ENCODE assay signal across 1 cellular context in the genomic region with DNA sequence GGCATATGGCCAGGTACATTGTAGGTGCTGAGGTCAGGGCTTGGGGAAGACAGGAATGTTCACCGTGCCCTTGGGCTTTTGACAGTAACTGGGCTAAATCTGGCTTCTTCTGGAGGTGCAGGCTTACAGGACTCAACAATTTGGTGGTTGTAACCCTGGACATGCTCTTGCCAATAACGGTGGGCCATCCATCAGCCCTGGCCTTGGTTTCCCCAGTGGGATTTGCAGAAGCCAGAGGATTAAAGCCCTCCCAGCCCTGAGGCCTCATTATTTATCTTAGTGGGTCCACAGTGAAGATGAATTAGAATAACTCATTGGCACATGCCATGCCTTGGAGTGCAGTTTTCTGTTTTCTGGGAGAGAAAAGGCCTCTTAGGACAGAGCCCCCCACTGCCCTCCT.
TF ChIP-seq lines count a peak whose summit lies in the region.

No MANE protein-coding gene starts in this region.

TF ChIP-seq in SK-N-SH treated with all-trans-retinoic acid at 6 μM for 48 hours, 23 proteins besides CTCF, POLR2A, EP300 and RAD21 (continued from another document):
- TF ChIP-seq, protein P1, sequence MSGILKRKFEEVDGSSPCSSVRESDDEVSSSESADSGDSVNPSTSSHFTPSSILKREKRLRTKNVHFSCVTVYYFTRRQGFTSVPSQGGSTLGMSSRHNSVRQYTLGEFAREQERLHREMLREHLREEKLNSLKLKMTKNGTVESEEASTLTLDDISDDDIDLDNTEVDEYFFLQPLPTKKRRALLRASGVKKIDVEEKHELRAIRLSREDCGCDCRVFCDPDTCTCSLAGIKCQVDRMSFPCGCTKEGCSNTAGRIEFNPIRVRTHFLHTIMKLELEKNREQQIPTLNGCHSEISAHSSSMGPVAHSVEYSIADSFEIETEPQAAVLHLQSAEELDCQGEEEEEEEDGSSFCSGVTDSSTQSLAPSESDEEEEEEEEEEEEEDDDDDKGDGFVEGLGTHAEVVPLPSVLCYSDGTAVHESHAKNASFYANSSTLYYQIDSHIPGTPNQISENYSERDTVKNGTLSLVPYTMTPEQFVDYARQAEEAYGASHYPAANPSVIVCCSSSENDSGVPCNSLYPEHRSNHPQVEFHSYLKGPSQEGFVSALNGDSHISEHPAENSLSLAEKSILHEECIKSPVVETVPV (CRISPR knock-in tag; IDR thresholded peaks at IDR 0.05): no peak
- TF ChIP-seq TCF4 (CRISPR knock-in tag; IDR thresholded peaks at IDR 0.05; ENCODE audit: borderline replicate concordance) (no peak), ZNF70 (CRISPR knock-in tag; IDR thresholded peaks at IDR 0.05) (no peak), OSR1 (CRISPR knock-in tag; IDR thresholded peaks at IDR 0.05) (no peak), ARNTL (CRISPR knock-in tag; IDR thresholded peaks at IDR 0.05; ENCODE audit: borderline replicate concordance, low read depth) (no peak)
TF ChIP-seq in SK-N-SH treated with all-trans-retinoic acid at 6 μM for 48 hours: peak in this region for 0.
